Comparison of ENCODE assay signal across 17 cellular contexts in the genomic region with DNA sequence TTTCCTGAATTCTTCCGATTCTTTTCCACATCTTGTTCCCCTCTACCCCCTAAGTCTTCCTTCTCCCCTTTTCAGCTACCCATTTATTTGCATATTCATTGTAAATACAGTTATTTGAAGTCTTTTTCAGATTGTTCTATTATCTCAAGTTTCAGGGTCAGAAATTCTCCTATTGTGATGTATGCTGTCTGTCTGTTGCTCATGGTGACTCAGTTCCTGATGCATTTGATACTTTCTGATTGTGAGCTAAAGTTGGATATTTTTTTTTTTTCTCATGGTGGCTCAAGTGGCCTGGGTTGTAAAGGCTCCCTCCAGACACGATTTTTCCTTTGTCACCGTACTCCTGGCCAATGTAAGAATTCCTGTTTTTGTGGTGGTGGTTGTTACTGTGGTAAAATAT. TPM values are rescaled to one million over a fixed set of nuclear protein-coding genes. Genes with fewer than 3 reads are reported as not detected.
A peak's percentile ranks its signal among the peaks of the same experiment; 100 is the strongest.
DNase-seq lines count a peak whose midpoint lies in the region; ATAC-seq and TF ChIP-seq lines count a peak whose summit lies in the region.
"Had no signal": no experiment of that assay in that cellular context is flagged by ENCODE, and none has a peak within 500 bp of the region (broad histone marks: within the 10 kb centered on the region; RNA-seq: fewer than 3 reads in every experiment).

No MANE protein-coding gene starts in this region.

- intact Hi-C loops in dorsolateral prefrontal cortex (cut with DNase I): loop anchor here in 1 of 2 donors (5.0 kb wide), 1 partner anchor 42 kb away; no protein-coding TSS in a partner anchor

- no peaks in the 10 kb centered on the region for H3K36me3 Mint-ChIP-seq in GM23338 (ENCODE audit: low read depth)
- H3K36me3 Mint-ChIP-seq: activated naive CD8-positive, alpha-beta T cell treated with anti-CD3 and anti-CD28 coated beads for 36 hours; natural killer cell had no signal

- no peak overlapping the region for H3K4me3 Mint-ChIP-seq in GM23338
- H3K4me3 Mint-ChIP-seq: activated naive CD8-positive, alpha-beta T cell treated with anti-CD3 and anti-CD28 coated beads for 36 hours; H9; natural killer cell had no signal

- no peaks in the 10 kb centered on the region for H3K27me3 ChIP-seq in GM23338 (ENCODE audit: insufficient read depth)
- no peaks in the 10 kb centered on the region for H3K27me3 ChIP-seq in dorsolateral prefrontal cortex
- H3K27me3 ChIP-seq: BLaER1 treated with 17β-estradiol and CSF1 and Interleukin-3, amounts not matched to agents 10 nM and 100 nM had no signal

- H3K4me3 ChIP-seq in GM23338 (peak overlapping the region; percentile 8; the same call in 1 of the 2 replicates), dorsolateral prefrontal cortex (peak overlapping the region in 1 of 59 donors; percentile 48)
- H3K4me3 ChIP-seq: BLaER1 treated with 17β-estradiol and CSF1 and Interleukin-3, amounts not matched to agents 10 nM and 100 nM; SK-N-MC; skin epidermis had no signal

- H3K27me3 Mint-ChIP-seq in GM23338 (ENCODE audit: insufficient read depth, low read depth, poor library complexity): peaks cover 2% of the 10 kb centered on the region
- H3K27me3 Mint-ChIP-seq: activated naive CD8-positive, alpha-beta T cell treated with anti-CD3 and anti-CD28 coated beads for 36 hours had no signal

- no peaks in the 10 kb centered on the region for H4K20me1 ChIP-seq in GM23338 (replicated peaks; ENCODE audit: insufficient read depth)

- ATAC-seq in GM23338 (no peak), GM18873 (IDR thresholded peaks at IDR 0.05; ENCODE audit: low FRiP score, unreplicated experiment) (no peak), HG03439 (IDR thresholded peaks at IDR 0.05; ENCODE audit: unreplicated experiment) (no peak)
- ATAC-seq: natural killer cell had no signal

- POLR2A ChIA-PET in RWPE1 (lab: Yijun Ruan, JAX; ENCODE audit: low non-redundant PET): no interaction called here

- H2AFZ ChIP-seq in GM23338: peak overlapping the region; percentile 89; the same call in 1 of the 2 replicates

- DNase-seq in GM23338 (ENCODE audit: low spot score) (no peak), RWPE1 (ENCODE audit: low spot score) (peak; percentile 35), dorsolateral prefrontal cortex (no peak), non-pigmented ciliary epithelial cell (ENCODE audit: low read depth) (peak; percentile 49), DMS79 treated with DMSO at 0.1 percent for 48 hours (lab: John Stamatoyannopoulos, UW) (no peak), NCI-H1930 (lab: John Stamatoyannopoulos, UW) (no peak)
- DNase-seq: activated naive CD8-positive, alpha-beta T cell treated with anti-CD3 and anti-CD28 coated beads for 36 hours; glutamatergic neuron; natural killer cell; NCI-H2171; WERI-Rb-1 had no signal

- H3K9me3 Mint-ChIP-seq in GM23338: no peaks in the 10 kb centered on the region
- H3K9me3 Mint-ChIP-seq: activated naive CD8-positive, alpha-beta T cell treated with anti-CD3 and anti-CD28 coated beads for 36 hours; H9; natural killer cell had no signal

- H3K27ac Mint-ChIP-seq in GM23338: peak overlapping the region; percentile 6; the same call in 1 of the 2 replicates
- H3K27ac Mint-ChIP-seq: activated naive CD8-positive, alpha-beta T cell treated with anti-CD3 and anti-CD28 coated beads for 36 hours; natural killer cell had no signal

- H3K4me2 ChIP-seq in GM23338: peak overlapping the region; percentile 50

- 0 out of 2 replicates have a peak, but pooled peaks cover 3% of the 10 kb centered on the region for H3F3A ChIP-seq in GM23338 (replicated peaks; ENCODE audit: low read depth)

- CTCF ChIA-PET in RWPE1 (lab: Yijun Ruan, JAX): interaction anchor here (0.6 kb wide), 1 partner anchor 77 kb away, joined by 6 read pairs; no protein-coding TSS in a partner anchor

- H3K9me2 ChIP-seq in GM23338 (ENCODE audit: insufficient read depth): no peaks in the 10 kb centered on the region

- peaks cover 23% of the 10 kb centered on the region for H3K4me1 Mint-ChIP-seq in GM23338

- no peaks in the 10 kb centered on the region for H3K36me3 ChIP-seq in GM23338 (ENCODE audit: insufficient read depth)
- H3K36me3 ChIP-seq: BLaER1 treated with 17β-estradiol and CSF1 and Interleukin-3, amounts not matched to agents 10 nM and 100 nM; WERI-Rb-1 had no signal

- H3K79me2 ChIP-seq in GM23338 (replicated peaks; ENCODE audit: insufficient read depth): no peaks in the 10 kb centered on the region

- H3K4me1 ChIP-seq in GM23338 (ENCODE audit: insufficient read depth): peaks cover 25% of the 10 kb centered on the region

- 0 out of 2 replicates have a peak overlapping the region, but pooled peaks have one; percentile 72 for H3K27ac ChIP-seq in GM23338 (ENCODE audit: low read depth)
- H3K27ac ChIP-seq in RWPE1: no peak overlapping the region
- peak overlapping the region in 32 of 59 donors; percentile 10 to 99 (median 96) for H3K27ac ChIP-seq in dorsolateral prefrontal cortex
- H3K27ac ChIP-seq: BLaER1 treated with 17β-estradiol and CSF1 and Interleukin-3, amounts not matched to agents 10 nM and 100 nM; SK-N-MC; skin epidermis; WERI-Rb-1 had no signal

- TF ChIP-seq CTCF in GM23338 (conservative IDR thresholded peaks at IDR 0.05; ENCODE audit: low read depth in 2 of 2) (no peak), RWPE1 (conservative IDR thresholded peaks at IDR 0.05; ENCODE audit: low read depth) (no peak), dorsolateral prefrontal cortex (IDR thresholded peaks at IDR 0.05 in 54 of 56, conservative IDR thresholded peaks at IDR 0.05 in 2 of 56; ENCODE audit: low read depth in 1 of 56, partially characterized antibody in 56 of 56) (no peak)

TF ChIP-seq in GM23338, 12 proteins besides CTCF, POLR2A, EP300 and RAD21 (continues in another document):
- TF ChIP-seq EZH2 (IDR thresholded peaks at IDR 0.05; ENCODE audit: low read depth, unreplicated experiment) (no peak), JUNB (IDR thresholded peaks at IDR 0.05; ENCODE audit: unreplicated experiment) (no peak), NANOG (IDR thresholded peaks at IDR 0.05; ENCODE audit: borderline replicate concordance) (no peak), STAT1 (IDR thresholded peaks at IDR 0.05; ENCODE audit: unreplicated experiment) (no peak), ZNF114 (CRISPR knock-in tag; IDR thresholded peaks at IDR 0.05) (no peak), REST (IDR thresholded peaks at IDR 0.05; ENCODE audit: unreplicated experiment) (no peak), CREB1 (CRISPR knock-in tag; IDR thresholded peaks at IDR 0.05; ENCODE audit: low read depth) (no peak), EZH2phosphoT487 (IDR thresholded peaks at IDR 0.05; ENCODE audit: unreplicated experiment) (no peak), POLR2AphosphoS5 (IDR thresholded peaks at IDR 0.05; ENCODE audit: low read depth) (no peak)
- TF ChIP-seq, protein P1, sequence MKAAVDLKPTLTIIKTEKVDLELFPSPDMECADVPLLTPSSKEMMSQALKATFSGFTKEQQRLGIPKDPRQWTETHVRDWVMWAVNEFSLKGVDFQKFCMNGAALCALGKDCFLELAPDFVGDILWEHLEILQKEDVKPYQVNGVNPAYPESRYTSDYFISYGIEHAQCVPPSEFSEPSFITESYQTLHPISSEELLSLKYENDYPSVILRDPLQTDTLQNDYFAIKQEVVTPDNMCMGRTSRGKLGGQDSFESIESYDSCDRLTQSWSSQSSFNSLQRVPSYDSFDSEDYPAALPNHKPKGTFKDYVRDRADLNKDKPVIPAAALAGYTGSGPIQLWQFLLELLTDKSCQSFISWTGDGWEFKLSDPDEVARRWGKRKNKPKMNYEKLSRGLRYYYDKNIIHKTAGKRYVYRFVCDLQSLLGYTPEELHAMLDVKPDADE (IDR thresholded peaks at IDR 0.05): no peak

RNA-seq across cellular contexts. Expression of gene PI16, which starts 4.9 kb away (rescaled TPM):
- not detected in 2 replicates for total RNA-seq in GM23338 (2014; rRNA removed; shearing (Covaris generic))
- polyA plus RNA-seq in GM23338 (2016; fragmentation: Nextera tagmentation; extraction: Ambion mirVana): 0.17 and 0.50 TPM in 2 replicates
- total RNA-seq in dorsolateral prefrontal cortex: 10 to 100 TPM in 99 of 120 experiments, 1 to 10 TPM in 21; 3.1 to 69.5 (median 16.1) TPM
- total RNA-seq: H9 had no signal

RNA-seq across cellular contexts. Expression of gene MTCH1, which starts 36.4 kb away (rescaled TPM):
- 261 and 271 TPM in 2 replicates for total RNA-seq in GM23338 (2014; rRNA removed; shearing (Covaris generic))
- polyA plus RNA-seq in GM23338 (2016; fragmentation: Nextera tagmentation; extraction: Ambion mirVana): 108 and 109 TPM in 2 replicates
- 100 to 1,000 TPM; 246 to 500 (median 376) TPM for total RNA-seq in dorsolateral prefrontal cortex

RNA-seq across cellular contexts. Expression of gene FGD2, which starts 55.8 kb away (rescaled TPM):
- total RNA-seq in GM23338 (2014; rRNA removed; shearing (Covaris generic)): 0.14 and 0.35 TPM in 2 replicates
- 0.13 and 0.16 TPM in 2 replicates for polyA plus RNA-seq in GM23338 (2016; fragmentation: Nextera tagmentation; extraction: Ambion mirVana)
- total RNA-seq in dorsolateral prefrontal cortex: 10 to 100 TPM in 98 of 120 experiments, 1 to 10 TPM in 22; 5.1 to 40.1 (median 14.1) TPM

Comparison
In these comparisons a context has a peak if more than half of its experiments do, and no peak if none do; other contexts are left out.
1. DNase-seq: peak in RWPE1 (single experiment) and non-pigmented ciliary epithelial cell (single experiment); none in GM23338 (single experiment), dorsolateral prefrontal cortex (0 of 10), DMS79 treated with DMSO at 0.1 percent for 48 hours (single experiment) and NCI-H1930 (0 of 2).